Comparison of ENCODE assay signal across 14 cellular contexts in genomic region chr10:77855404-77856155, GRCh38.
"Had no signal": no experiment of that assay in that cellular context is flagged by ENCODE, and none has a peak within 500 bp of the region (broad histone marks: within the 10 kb centered on the region; RNA-seq: fewer than 3 reads in every experiment).

No MANE protein-coding gene starts in this region.

- H3K27me3 ChIP-seq: gastrocnemius medialis, heart right ventricle, right atrium auricular region, upper lobe of right lung had no signal

- H3K4me2 ChIP-seq: smooth muscle cell had no signal

- H3K4me3 ChIP-seq: gastrocnemius medialis, heart right ventricle, right atrium auricular region, smooth muscle cell, upper lobe of right lung had no signal

- H3K27ac ChIP-seq: gastrocnemius medialis, heart right ventricle, right atrium auricular region, upper lobe of right lung had no signal

- H3K4me3 Mint-ChIP-seq: activated CD4-positive, alpha-beta memory T cell treated with anti-CD3 and anti-CD28 coated beads, Interleukin-2, amount 10 ng/mL, durations not matched to agents 7 days and 5 days; activated naive CD8-positive, alpha-beta T cell treated with anti-CD3 and anti-CD28 coated beads, Interleukin-2, amount 10 ng/mL, durations not matched to agents 7 days and 5 days; activated T-cell treated with anti-CD3 and anti-CD28 coated beads, Interleukin-2, amount 50 U/mL, for 72 hours; stimulated activated naive B cell treated with anti-CD40 and anti-IgM and Interleukin-4, amounts not matched to agents 10 μg/mL and 1 μg/mL and 100 μg/mL, for 72 hours; T-helper 2 cell treated with Interferon-gamma antibody and Interleukin-4, amounts not matched to agents 5 μg/mL and 100 μg/mL, for 36 hours had no signal

- H3K4me1 Mint-ChIP-seq: activated CD4-positive, alpha-beta memory T cell treated with anti-CD3 and anti-CD28 coated beads, Interleukin-2, amount 10 ng/mL, durations not matched to agents 7 days and 5 days; activated naive CD8-positive, alpha-beta T cell treated with anti-CD3 and anti-CD28 coated beads, Interleukin-2, amount 10 ng/mL, durations not matched to agents 7 days and 5 days; stimulated activated naive B cell treated with anti-CD40 and anti-IgM and Interleukin-4, amounts not matched to agents 10 μg/mL and 1 μg/mL and 100 μg/mL, for 72 hours had no signal

- DNase-seq: activated CD4-positive, alpha-beta memory T cell treated with anti-CD3 and anti-CD28 coated beads, Interleukin-2, amount 10 ng/mL, durations not matched to agents 7 days and 5 days; activated gamma-delta T cell treated with Interleukin-2 at 50 U/mL for 16 hours; activated naive CD8-positive, alpha-beta T cell treated with anti-CD3 and anti-CD28 coated beads, Interleukin-2, amount 10 ng/mL, durations not matched to agents 7 days and 5 days; activated T-cell treated with anti-CD3 and anti-CD28 coated beads, Interleukin-2, amount 50 U/mL, for 72 hours; gastrocnemius medialis; heart right ventricle; midbrain; stimulated activated CD4-positive, alpha-beta T cell treated with anti-CD3 and anti-CD28 coated beads, Interleukin-1b, Interleukin-23, amount 100 ng/mL, for 48 hours; stimulated activated naive B cell treated with anti-CD40 and anti-IgM and Interleukin-4, amounts not matched to agents 10 μg/mL and 1 μg/mL and 100 μg/mL, for 72 hours; SW 1271; upper lobe of right lung had no signal

- H3K27ac Mint-ChIP-seq: activated CD4-positive, alpha-beta memory T cell treated with anti-CD3 and anti-CD28 coated beads, Interleukin-2, amount 10 ng/mL, durations not matched to agents 7 days and 5 days; activated naive CD8-positive, alpha-beta T cell treated with anti-CD3 and anti-CD28 coated beads, Interleukin-2, amount 10 ng/mL, durations not matched to agents 7 days and 5 days; activated T-cell treated with anti-CD3 and anti-CD28 coated beads, Interleukin-2, amount 50 U/mL, for 72 hours; stimulated activated naive B cell treated with anti-CD40 and anti-IgM and Interleukin-4, amounts not matched to agents 10 μg/mL and 1 μg/mL and 100 μg/mL, for 72 hours; T-helper 2 cell treated with Interferon-gamma antibody and Interleukin-4, amounts not matched to agents 5 μg/mL and 100 μg/mL, for 36 hours had no signal

- H3K4me1 ChIP-seq: heart right ventricle, right atrium auricular region had no signal

- H3K9me3 Mint-ChIP-seq: activated CD4-positive, alpha-beta memory T cell treated with anti-CD3 and anti-CD28 coated beads, Interleukin-2, amount 10 ng/mL, durations not matched to agents 7 days and 5 days; activated naive CD8-positive, alpha-beta T cell treated with anti-CD3 and anti-CD28 coated beads, Interleukin-2, amount 10 ng/mL, durations not matched to agents 7 days and 5 days; activated T-cell treated with anti-CD3 and anti-CD28 coated beads, Interleukin-2, amount 50 U/mL, for 72 hours; stimulated activated naive B cell treated with anti-CD40 and anti-IgM and Interleukin-4, amounts not matched to agents 10 μg/mL and 1 μg/mL and 100 μg/mL, for 72 hours; T-helper 2 cell treated with Interferon-gamma antibody and Interleukin-4, amounts not matched to agents 5 μg/mL and 100 μg/mL, for 36 hours had no signal

- H3K27me3 Mint-ChIP-seq: activated CD4-positive, alpha-beta memory T cell treated with anti-CD3 and anti-CD28 coated beads, Interleukin-2, amount 10 ng/mL, durations not matched to agents 7 days and 5 days; activated naive CD8-positive, alpha-beta T cell treated with anti-CD3 and anti-CD28 coated beads, Interleukin-2, amount 10 ng/mL, durations not matched to agents 7 days and 5 days; stimulated activated naive B cell treated with anti-CD40 and anti-IgM and Interleukin-4, amounts not matched to agents 10 μg/mL and 1 μg/mL and 100 μg/mL, for 72 hours had no signal

- H3K36me3 Mint-ChIP-seq: activated naive CD8-positive, alpha-beta T cell treated with anti-CD3 and anti-CD28 coated beads, Interleukin-2, amount 10 ng/mL, durations not matched to agents 7 days and 5 days; stimulated activated naive B cell treated with anti-CD40 and anti-IgM and Interleukin-4, amounts not matched to agents 10 μg/mL and 1 μg/mL and 100 μg/mL, for 72 hours had no signal

- H3K9me3 ChIP-seq: gastrocnemius medialis, heart right ventricle, right atrium auricular region, upper lobe of right lung had no signal
